ENCODE assay signal across 26 cellular contexts in the genomic region with DNA sequence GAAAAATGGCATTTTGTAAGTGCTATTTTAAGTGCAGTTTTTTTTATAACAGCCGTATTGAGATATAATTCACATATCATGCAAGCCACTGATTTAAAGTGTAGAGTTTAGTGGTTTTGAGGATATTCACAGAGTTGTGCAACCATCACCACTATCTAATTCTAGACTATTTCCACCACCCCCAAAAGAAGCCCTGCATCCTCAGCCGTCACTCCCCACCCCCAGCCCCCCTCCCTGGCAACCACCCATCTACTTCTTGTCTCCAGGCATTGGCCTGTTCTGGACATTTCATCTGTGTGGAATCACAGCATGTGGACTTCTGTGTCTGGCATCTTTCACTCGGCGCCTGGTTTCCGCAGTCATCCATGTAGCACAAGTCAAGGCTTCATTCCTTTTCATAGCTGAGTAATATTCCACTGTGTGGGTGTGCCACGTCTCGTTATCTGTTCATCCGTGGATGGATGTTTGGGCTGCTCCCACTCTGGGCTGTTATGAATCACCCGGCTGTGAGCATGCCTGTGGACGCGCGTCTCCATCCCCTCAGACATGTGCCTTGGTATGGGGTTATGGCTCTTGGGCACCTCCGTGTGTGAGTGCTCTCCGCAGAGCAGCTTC.
"Had no signal": no experiment of that assay in that cellular context is flagged by ENCODE, and none has a peak within 500 bp of the region (broad histone marks: within the 10 kb centered on the region; RNA-seq: fewer than 3 reads in every experiment).

No MANE protein-coding gene starts in this region.

- FAIRE-seq: endometrium had no signal

- ATAC-seq: gastrocnemius medialis; left ventricle myocardium superior; stimulated activated effector memory CD8-positive, alpha-beta T cell treated with anti-CD3 and anti-CD28 coated beads, Interleukin-12 subunit alpha, Interleukin-12 subunit beta, amount 100 ng/mL, for 72 hours; stimulated activated naive CD8-positive, alpha-beta T cell treated with anti-CD3 and anti-CD28 coated beads, Interleukin-15, amount 100 ng/mL, for 72 hours had no signal

- H3K9me3 ChIP-seq: breast epithelium, colonic mucosa, esophagus squamous epithelium, gastrocnemius medialis, ovary, right lobe of liver, vagina had no signal

- H2AFZ ChIP-seq: hepatocyte had no signal

- H3K4me2 ChIP-seq: hepatocyte had no signal

- H3K27me3 ChIP-seq: breast epithelium, colonic mucosa, gastrocnemius medialis, hepatocyte, ovary, right lobe of liver, vagina had no signal

- DNase-seq: activated CD4-positive, alpha-beta memory T cell treated with anti-CD3 and anti-CD28 coated beads for 36 hours; activated CD4-positive, alpha-beta T cell treated with anti-CD3 and anti-CD28 coated beads, Interleukin-2, amount 10 ng/mL, durations not matched to agents 24 days and 14 days; activated CD4-positive, CD25-positive, alpha-beta regulatory T cell treated with anti-CD3 and anti-CD28 coated beads, Interleukin-2, amount 50 U/mL, for 72 hours; activated CD8-positive, alpha-beta memory T cell treated with anti-CD3 and anti-CD28 coated beads, Interleukin-2, amount 50 U/mL, for 4 hours; activated effector memory CD4-positive, alpha-beta T cell treated with anti-CD3 and anti-CD28 coated beads, Interleukin-2, amount 50 U/mL, for 16 hours; activated naive CD4-positive, alpha-beta T cell treated with anti-CD3 and anti-CD28 coated beads for 36 hours; activated T-cell treated with anti-CD3 and anti-CD28 coated beads, Interleukin-2, amount 50 U/mL, for 1 hour; colonic mucosa; effector CD8-positive, alpha-beta T cell; esophagus squamous epithelium; gastrocnemius medialis; islet precursor cell; left ventricle myocardium superior; nephron progenitor cell; ovary; stimulated activated CD4-positive, alpha-beta T cell treated with anti-CD3 and anti-CD28 coated beads, Interleukin-12 subunit alpha, Interleukin-12 subunit beta, amount 100 ng/mL, for 4 hours; stimulated activated CD4-positive, alpha-beta T cell treated with anti-CD3 and anti-CD28 coated beads, Interleukin-4, amount 100 ng/mL, for 24 hours; stimulated activated naive CD8-positive, alpha-beta T cell treated with anti-CD3 and anti-CD28 coated beads, Interleukin-15, amount 100 ng/mL, for 72 hours; T-helper 9 cell had no signal

- H3K27ac ChIP-seq: breast epithelium, colonic mucosa, epithelial cell of prostate, esophagus squamous epithelium, gastrocnemius medialis, hepatocyte, ovary, right lobe of liver, vagina had no signal

- H3K36me3 ChIP-seq: breast epithelium, colonic mucosa, esophagus squamous epithelium, gastrocnemius medialis, ovary, right lobe of liver, vagina had no signal

- H3K4me3 ChIP-seq: breast epithelium, colonic mucosa, esophagus squamous epithelium, gastrocnemius medialis, hepatocyte, ovary, right lobe of liver, vagina had no signal

- H3K4me1 ChIP-seq: breast epithelium, colonic mucosa had no signal
